Comparison of ENCODE assay signal across 34 cellular contexts in genomic region chr5:16807475-16807874, GRCh38.
DNase-seq lines count a peak whose midpoint lies in the region; ATAC-seq, FAIRE-seq and TF ChIP-seq lines count a peak whose summit lies in the region.
"Had no signal": no experiment of that assay in that cellular context is flagged by ENCODE, and none has a peak within 500 bp of the region (broad histone marks: within the 10 kb centered on the region; RNA-seq: fewer than 3 reads in every experiment).

No MANE protein-coding gene starts in this region.

- H3K36me3 ChIP-seq in astrocyte (ENCODE audit: insufficient read depth, low read length) = peaks cover 2% of the 10 kb centered on the region
- H3K36me3 ChIP-seq in trophoblast cell (ENCODE audit: control insufficient read depth in 1 of 2, insufficient read depth in 2 of 2, low read length in 2 of 2) = no peaks in the 10 kb centered on the region
- H3K36me3 ChIP-seq: brain microvascular endothelial cell, left ventricle myocardium inferior, Peyer's patch, sigmoid colon had no signal

- peaks cover 7% of the 10 kb centered on the region for H3K36me3 Mint-ChIP-seq in astrocyte (ENCODE audit: low read depth, unreplicated experiment)
- H3K36me3 Mint-ChIP-seq: CD4-positive, CD25-positive, alpha-beta regulatory T cell; mesothelial cell of epicardium; naive B cell had no signal

- no CpG with 5 or more reads among the region's 8 CpGs for WGBS in trophoblast cell (ENCODE audit: extremely low coverage, insufficient coverage, insufficient read length)

- H3K27ac Mint-ChIP-seq in astrocyte (ENCODE audit: unreplicated experiment) = no peak overlapping the region
- H3K27ac Mint-ChIP-seq: activated T-helper 2 cell treated with anti-CD3 and anti-CD28 coated beads, Interferon-gamma antibody, Interleukin-2, Interleukin-4, amounts not matched to agents 10 μg/mL and 5 μg/mL and 100 μg/mL, durations not matched to agents 14 hours and 24 hours and 36 hours; CD4-positive, CD25-positive, alpha-beta regulatory T cell; GM23338; mesothelial cell of epicardium; naive B cell; type B pancreatic cell had no signal

- H3K9me3 Mint-ChIP-seq in astrocyte (ENCODE audit: unreplicated experiment) = no peaks in the 10 kb centered on the region
- H3K9me3 Mint-ChIP-seq: activated T-helper 2 cell treated with anti-CD3 and anti-CD28 coated beads, Interferon-gamma antibody, Interleukin-2, Interleukin-4, amounts not matched to agents 10 μg/mL and 5 μg/mL and 100 μg/mL, durations not matched to agents 14 hours and 24 hours and 36 hours; CD4-positive, CD25-positive, alpha-beta regulatory T cell; GM23338; mesothelial cell of epicardium; naive B cell; type B pancreatic cell had no signal

- H3K27me3 Mint-ChIP-seq in astrocyte (ENCODE audit: low read depth, unreplicated experiment) = no peaks in the 10 kb centered on the region
- H3K27me3 Mint-ChIP-seq: CD4-positive, CD25-positive, alpha-beta regulatory T cell; type B pancreatic cell had no signal

- H3K9ac ChIP-seq in astrocyte (ENCODE audit: low read length) = no peak overlapping the region
- no peak overlapping the region for H3K9ac ChIP-seq in trophoblast cell (ENCODE audit: low read length)

- H3K4me1 Mint-ChIP-seq in astrocyte (ENCODE audit: low read depth, unreplicated experiment) = peaks cover 34% of the 10 kb centered on the region
- H3K4me1 Mint-ChIP-seq: naive B cell had no signal

- H3K18ac ChIP-seq in trophoblast cell (ENCODE audit: low read length) = peak overlapping the region; percentile 39

- no peak overlapping the region for H3K14ac ChIP-seq in trophoblast cell (ENCODE audit: low read length)

- H2BK12ac ChIP-seq in trophoblast cell (ENCODE audit: low read length) = no peak overlapping the region

- no peak overlapping the region for H3K23ac ChIP-seq in trophoblast cell (ENCODE audit: low read length)

- peak; percentile 44 for DNase-seq in G401 (ENCODE audit: low spot score)
- DNase-seq in astrocyte (ENCODE audit: low read depth) = no peak
- DNase-seq in fibroblast of pulmonary artery (ENCODE audit: low read depth) = peak; percentile 50
- no peak for DNase-seq in trophoblast cell
- no peak for DNase-seq in MV-4-11 (lab: John Stamatoyannopoulos, UW)
- no peak for DNase-seq in stimulated activated naive CD8-positive, alpha-beta T cell treated with anti-CD3 and anti-CD28 coated beads, Interleukin-15, Interleukin-2, amounts not matched to agents 100 U/mL and 50 U/mL, for 24 hours
- DNase-seq in NCI-H128 (lab: John Stamatoyannopoulos, UW; ENCODE audit: unreplicated experiment) = no peak
- DNase-seq: activated CD4-positive, alpha-beta T cell treated with anti-CD3 and anti-CD28 coated beads for 48 hours; activated naive CD4-positive, alpha-beta T cell treated with anti-CD3 and anti-CD28 coated beads, Interleukin-2, amount 50 U/mL, for 16 hours; brain microvascular endothelial cell; CD4-positive, CD25-positive, alpha-beta regulatory T cell; DND-41; foreskin fibroblast; head of caudate nucleus; islet precursor cell; KG1; left ventricle myocardium inferior; MM.1S; naive B cell; NCI-H1417 treated with DMSO at 0.1 percent for 48 hours; NCI-H2107; nucleus accumbens; Peyer's patch; SHP77 treated with DMSO at 0.1 percent for 48 hours; sigmoid colon; stimulated activated CD4-positive, alpha-beta T cell treated with anti-CD3 and anti-CD28 coated beads, Interleukin-4, amount 100 ng/mL, for 4 hours; T1000 had no signal

- peak overlapping the region; percentile 25 for H3K4ac ChIP-seq in trophoblast cell (ENCODE audit: low read depth, low read length)

- H3K4me1 ChIP-seq in astrocyte (ENCODE audit: insufficient read depth, low read length) (peaks cover 19% of the 10 kb centered on the region), trophoblast cell (ENCODE audit: control insufficient read depth in 1 of 2, insufficient read depth in 2 of 2, low read length in 2 of 2) (peaks cover 6 to 11% of the 10 kb centered on the region in 2 experiments)

- no peak overlapping the region for H2BK5ac ChIP-seq in trophoblast cell (ENCODE audit: low read depth, low read length, poor library complexity)

- H4K8ac ChIP-seq in trophoblast cell (ENCODE audit: low read depth, low read length) = no peak overlapping the region

- FAIRE-seq in astrocyte (lab: Jason Lieb, UNC) = peak; percentile 26
- FAIRE-seq: A204.1, D721Med had no signal

- no peak overlapping the region for H4K12ac ChIP-seq in trophoblast cell (ENCODE audit: low read depth, low read length)

- no peak overlapping the region for H3K27ac ChIP-seq in astrocyte (ENCODE audit: low read depth, low read length)
- no peak overlapping the region for H3K27ac ChIP-seq in trophoblast cell (ENCODE audit: low read depth, low read length)
- H3K27ac ChIP-seq: brain microvascular endothelial cell, left ventricle myocardium inferior, Peyer's patch, sigmoid colon had no signal

- no peak overlapping the region for H2BK120ac ChIP-seq in trophoblast cell (ENCODE audit: insufficient read depth, low read length, poor library complexity)

- in situ Hi-C loops in G401 (cut with HindIII; ENCODE audit: low sequenced_read_pairs) = no loop called here

- no peak overlapping the region for H4K91ac ChIP-seq in trophoblast cell (ENCODE audit: low read depth, low read length)

- H3K4me2 ChIP-seq in astrocyte (ENCODE audit: low read length) (no peak overlapping the region), trophoblast cell (ENCODE audit: low read length) (no peak overlapping the region)
- H3K4me2 ChIP-seq: GM23338 had no signal

- no peaks in the 10 kb centered on the region for H3K79me1 ChIP-seq in trophoblast cell (ENCODE audit: low read length)

- H3K79me2 ChIP-seq in astrocyte (ENCODE audit: insufficient read depth, low read length) = peaks cover 97% of the 10 kb centered on the region
- H3K79me2 ChIP-seq in trophoblast cell (ENCODE audit: control insufficient read depth, insufficient read depth, low read length, poor library complexity) = no peaks in the 10 kb centered on the region

- peaks cover 84% of the 10 kb centered on the region for H4K20me1 ChIP-seq in astrocyte (ENCODE audit: insufficient read depth, low read length)

- H2AFZ ChIP-seq in astrocyte (ENCODE audit: low read depth, low read length) (no peak overlapping the region), trophoblast cell (ENCODE audit: insufficient read depth, low read length, poor library complexity) (no peak overlapping the region)
- H2AFZ ChIP-seq: GM23338 had no signal

- H3K27me3 ChIP-seq in astrocyte (ENCODE audit: insufficient read depth, low read length) (no peaks in the 10 kb centered on the region), trophoblast cell (ENCODE audit: insufficient read depth, low read length) (no peaks in the 10 kb centered on the region)
- H3K27me3 ChIP-seq: brain microvascular endothelial cell, Peyer's patch, sigmoid colon had no signal

- no peak overlapping the region for H2AK5ac ChIP-seq in trophoblast cell (ENCODE audit: low read length)

- TF ChIP-seq CTCF in astrocyte (IDR thresholded peaks at IDR 0.05; ENCODE audit: insufficient read depth, low read depth, low read length) (no peak), fibroblast of pulmonary artery (IDR thresholded peaks at IDR 0.05; ENCODE audit: low read length, missing control alignments) (no peak)

- no peak overlapping the region for H3K4me3 ChIP-seq in astrocyte (ENCODE audit: insufficient read depth, low read depth, low read length)
- H3K4me3 ChIP-seq in fibroblast of pulmonary artery (replicated peaks; ENCODE audit: low read depth, low read length) = no peak overlapping the region
- no peak overlapping the region for H3K4me3 ChIP-seq in trophoblast cell (ENCODE audit: low read depth, low read length)
- H3K4me3 ChIP-seq: GM23338, left ventricle myocardium inferior, Peyer's patch, sigmoid colon had no signal

- H3K9me3 ChIP-seq in astrocyte (ENCODE audit: insufficient read depth, low read depth, low read length) (no peaks in the 10 kb centered on the region), trophoblast cell (ENCODE audit: insufficient read depth, low read depth, low read length) (no peaks in the 10 kb centered on the region)
- H3K9me3 ChIP-seq: left ventricle myocardium inferior, Peyer's patch, sigmoid colon had no signal

- H3K4me3 Mint-ChIP-seq in astrocyte (ENCODE audit: unreplicated experiment) = no peak overlapping the region
- H3K4me3 Mint-ChIP-seq: CD4-positive, CD25-positive, alpha-beta regulatory T cell; GM23338; mesothelial cell of epicardium; naive B cell; type B pancreatic cell had no signal

- no peak for ATAC-seq in esophagus mucosa
- no peak for ATAC-seq in stimulated activated naive CD8-positive, alpha-beta T cell treated with anti-CD3 and anti-CD28 coated beads, Interleukin-15, Interleukin-2, amounts not matched to agents 100 U/mL and 50 U/mL, for 24 hours
- ATAC-seq: GM23338 had no signal

Comparison
In these comparisons a context has a peak if more than half of its experiments do, and no peak if none do; other contexts are left out.
1. DNase-seq: peak in G401 (single experiment) and fibroblast of pulmonary artery (single experiment); none in astrocyte (single experiment), trophoblast cell (0 of 2), MV-4-11 (single experiment), stimulated activated naive CD8-positive, alpha-beta T cell treated with anti-CD3 and anti-CD28 coated beads, Interleukin-15, Interleukin-2, amounts not matched to agents 100 U/mL and 50 U/mL, for 24 hours (single experiment) and NCI-H128 (single experiment).